Comparison of ENCODE assay signal across 37 cellular contexts in the genomic region with DNA sequence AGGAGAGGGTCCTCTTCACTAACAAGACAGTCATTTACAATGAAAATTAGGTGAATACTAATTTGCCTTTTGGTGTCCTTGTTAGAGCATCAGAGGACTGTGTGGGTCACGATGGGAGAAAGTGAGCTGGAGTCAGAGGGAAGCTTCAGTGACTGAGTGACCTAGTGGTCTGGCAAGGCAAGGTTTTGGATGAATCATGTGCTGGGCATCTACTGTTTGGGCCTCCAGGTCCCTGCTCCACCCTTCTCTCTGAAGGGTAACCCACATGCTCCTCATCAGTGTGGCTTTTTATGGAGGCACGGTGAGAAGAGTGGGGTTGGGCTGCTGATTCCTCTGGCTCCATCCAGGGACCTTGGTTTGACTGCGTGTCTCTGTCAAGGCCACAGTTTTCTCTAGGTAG.
A peak's percentile ranks its signal among the peaks of the same experiment; 100 is the strongest.
DNase-seq lines count a peak whose midpoint lies in the region; ATAC-seq, FAIRE-seq and TF ChIP-seq lines count a peak whose summit lies in the region.
"Had no signal": no experiment of that assay in that cellular context is flagged by ENCODE, and none has a peak within 500 bp of the region (broad histone marks: within the 10 kb centered on the region; RNA-seq: fewer than 3 reads in every experiment).

No MANE protein-coding gene starts in this region.

- POLR2A ChIA-PET in HepG2 (lab: Yijun Ruan, JAX) = no interaction called here

- peaks cover 9% of the 10 kb centered on the region for H3K4me1 ChIP-seq in HepG2 (ENCODE audit: insufficient read depth, low read length)
- H3K4me1 ChIP-seq: colonic mucosa, parathyroid adenoma had no signal

- intact Hi-C loops in HepG2 (cut with micrococcal nuclease; ENCODE audit: unreplicated experiment) = no loop called here

- peak; percentile 54 for DNase-seq in AG20443 (ENCODE audit: low spot score)
- DNase-seq in H4 (ENCODE audit: low spot score) = peak; percentile 36
- DNase-seq in SW480 (ENCODE audit: low spot score) = peak; percentile 51
- peak; percentile 10 for DNase-seq in iris pigment epithelial cell (ENCODE audit: low read depth)
- no peak for DNase-seq in SIG-M5 treated with dmso at 0.1 percent for 504 hours (lab: John Stamatoyannopoulos, UW; ENCODE audit: unreplicated experiment)
- no peak for DNase-seq in HepG2 (ENCODE audit: low spot score)
- DNase-seq in activated naive CD4-positive, alpha-beta T cell treated with anti-CD3 and anti-CD28 coated beads, Interleukin-2, amount 10 ng/mL, durations not matched to agents 7 days and 5 days = no peak
- DNase-seq: activated CD4-positive, alpha-beta T cell treated with anti-CD3 and anti-CD28 coated beads for 4 hours; anterior cingulate cortex; Calu3; colonic mucosa; DMS79; effector CD8-positive, alpha-beta T cell; H9; head of caudate nucleus; islet precursor cell; Kasumi-1; left ventricle myocardium inferior; mesendoderm; NCI-H1694 treated with DMSO at 0.1 percent for 48 hours; NCI-H446 treated with DMSO at 0.1 percent for 48 hours; OCI-M1; retina; Right ventricle myocardium superior; substantia nigra had no signal

- no peak overlapping the region for H3K4me3 Mint-ChIP-seq in activated naive CD4-positive, alpha-beta T cell treated with anti-CD3 and anti-CD28 coated beads, Interleukin-2, amount 10 ng/mL, durations not matched to agents 7 days and 5 days
- H3K4me3 Mint-ChIP-seq: CD14-positive monocyte; H9; neural progenitor cell; stimulated activated memory B cell treated with anti-CD40 and anti-IgM and Interleukin-4, amounts not matched to agents 10 μg/mL and 1 μg/mL and 100 μg/mL, for 72 hours; type B pancreatic cell had no signal

- FAIRE-seq in HepG2 (lab: Jason Lieb, UNC) = no peak
- FAIRE-seq: bronchial epithelial cell, GM12878 had no signal

- WGBS in HepG2 (ENCODE audit: low lambda C conversion rate) = 38% methylated on average over 3 of the region's 3 CpGs

- in situ Hi-C loops in HepG2 (cut with HindIII; ENCODE audit: extremely low pct_ligation_motif_present, low pct_unique_long_range_greater_than_20kb) = no loop called here

- H2AFZ ChIP-seq in HepG2 (ENCODE audit: low read length) = no peak overlapping the region
- H2AFZ ChIP-seq: neural progenitor cell, parathyroid adenoma had no signal

- H3K36me3 Mint-ChIP-seq in activated naive CD4-positive, alpha-beta T cell treated with anti-CD3 and anti-CD28 coated beads, Interleukin-2, amount 10 ng/mL, durations not matched to agents 7 days and 5 days = no peaks in the 10 kb centered on the region
- H3K36me3 Mint-ChIP-seq: activated naive CD4-positive, alpha-beta T cell treated with anti-CD3 and anti-CD28 coated beads, Interleukin-2, amount 50 U/mL, for 72 hours; CD14-positive monocyte; neural progenitor cell; stimulated activated memory B cell treated with anti-CD40 and anti-IgM and Interleukin-4, amounts not matched to agents 10 μg/mL and 1 μg/mL and 100 μg/mL, for 72 hours; type B pancreatic cell had no signal

- BruUV-seq in HepG2 (replicated peaks; lab: Mats Ljungman, UMichigan) = no TSS peak

- H3K27me3 ChIP-seq in HepG2 (ENCODE audit: control insufficient read depth in 1 of 2, insufficient read depth in 2 of 2, low read length in 2 of 2) = peaks cover 2 to 71% of the 10 kb centered on the region in 2 experiments; a peak in 4 of 5 replicates
- H3K27me3 ChIP-seq: colonic mucosa, neural progenitor cell had no signal

- no peak overlapping the region for H3K27ac Mint-ChIP-seq in activated naive CD4-positive, alpha-beta T cell treated with anti-CD3 and anti-CD28 coated beads, Interleukin-2, amount 10 ng/mL, durations not matched to agents 7 days and 5 days
- H3K27ac Mint-ChIP-seq: activated T-helper 2 cell treated with anti-CD3 and anti-CD28 coated beads, Interferon-gamma antibody, Interleukin-2, Interleukin-4, amounts not matched to agents 10 μg/mL and 5 μg/mL and 100 μg/mL, durations not matched to agents 14 hours and 24 hours and 36 hours; CD14-positive monocyte; neural progenitor cell; stimulated activated memory B cell treated with anti-CD40 and anti-IgM and Interleukin-4, amounts not matched to agents 10 μg/mL and 1 μg/mL and 100 μg/mL, for 72 hours; type B pancreatic cell had no signal

- no peaks in the 10 kb centered on the region for H3K9me3 Mint-ChIP-seq in activated naive CD4-positive, alpha-beta T cell treated with anti-CD3 and anti-CD28 coated beads, Interleukin-2, amount 10 ng/mL, durations not matched to agents 7 days and 5 days
- H3K9me3 Mint-ChIP-seq: activated naive CD4-positive, alpha-beta T cell treated with anti-CD3 and anti-CD28 coated beads, Interleukin-2, amount 50 U/mL, for 72 hours; activated T-helper 2 cell treated with anti-CD3 and anti-CD28 coated beads, Interferon-gamma antibody, Interleukin-2, Interleukin-4, amounts not matched to agents 10 μg/mL and 5 μg/mL and 100 μg/mL, durations not matched to agents 14 hours and 24 hours and 36 hours; neural progenitor cell; type B pancreatic cell had no signal

- no peaks in the 10 kb centered on the region for H3K9me3 ChIP-seq in HepG2 (ENCODE audit: low read length)
- H3K9me3 ChIP-seq: colonic mucosa had no signal

- H3K36me3 ChIP-seq in HepG2 (replicated peaks in 1 of 2; ENCODE audit: control insufficient read depth in 1 of 2, insufficient read depth in 2 of 2, low read length in 2 of 2) = no peaks in the 10 kb centered on the region; a peak in 1 of 5 replicates
- H3K36me3 ChIP-seq: colonic mucosa, left ventricle myocardium inferior, neural progenitor cell had no signal

- H3K4me1 Mint-ChIP-seq in activated naive CD4-positive, alpha-beta T cell treated with anti-CD3 and anti-CD28 coated beads, Interleukin-2, amount 10 ng/mL, durations not matched to agents 7 days and 5 days = no peaks in the 10 kb centered on the region
- H3K4me1 Mint-ChIP-seq: CD14-positive monocyte; stimulated activated memory B cell treated with anti-CD40 and anti-IgM and Interleukin-4, amounts not matched to agents 10 μg/mL and 1 μg/mL and 100 μg/mL, for 72 hours had no signal

- CTCF ChIA-PET in HepG2 (lab: Yijun Ruan, JAX; ENCODE audit: low intra/inter-chr PET ratio, low total read pairs) = no interaction called here
- CTCF ChIA-PET in activated naive CD4-positive, alpha-beta T cell treated with anti-CD3 and anti-CD28 coated beads, Interleukin-2, amount 10 ng/mL, durations not matched to agents 7 days and 5 days (lab: Charles Lee) = no interaction called here

- H4K20me1 ChIP-seq in HepG2 (ENCODE audit: insufficient read depth, low read length) = no peaks in the 10 kb centered on the region

- no peak for TF ChIP-seq POLR2A in HepG2 (IDR thresholded peaks at IDR 0.05; ENCODE audit: insufficient read depth in 1 of 2, low read depth in 2 of 2, low read length in 2 of 2)

- H3K4me3 ChIP-seq in HepG2 (replicated peaks in 1 of 3; ENCODE audit: insufficient read depth in 1 of 3, low read depth in 2 of 3, low read length in 3 of 3) = no peak overlapping the region
- H3K4me3 ChIP-seq: colonic mucosa, GM12878, left ventricle myocardium inferior, neural progenitor cell, skin epidermis had no signal

- H3K4me2 ChIP-seq in HepG2 (ENCODE audit: low read depth, low read length) = no peak overlapping the region
- H3K4me2 ChIP-seq: neural progenitor cell had no signal

- TF ChIP-seq RAD21 in HepG2 (CRISPR knock-in tag; IDR thresholded peaks at IDR 0.05) = no peak

- no peak for TF ChIP-seq CTCF in HepG2 (CRISPR knock-in tag; IDR thresholded peaks at IDR 0.05)

- H3K27ac ChIP-seq in HepG2 (ENCODE audit: extremely low read length, insufficient read depth, low read length) = no peak overlapping the region
- H3K27ac ChIP-seq: colonic mucosa, left ventricle myocardium inferior, neural progenitor cell, parathyroid adenoma, skin epidermis, VCaP had no signal

- ATAC-seq in HepG2 (no peak), GM21529 (IDR thresholded peaks at IDR 0.05; ENCODE audit: unreplicated experiment) (no peak)
- ATAC-seq: activated naive CD4-positive, alpha-beta T cell treated with anti-CD3 and anti-CD28 coated beads, Interleukin-2, amount 50 U/mL, for 72 hours; GM12878; stimulated activated memory B cell treated with anti-CD40 and anti-IgM and Interleukin-4, amounts not matched to agents 10 μg/mL and 1 μg/mL and 100 μg/mL, for 72 hours had no signal

- peaks cover 4% of the 10 kb centered on the region for H3K27me3 Mint-ChIP-seq in activated naive CD4-positive, alpha-beta T cell treated with anti-CD3 and anti-CD28 coated beads, Interleukin-2, amount 10 ng/mL, durations not matched to agents 7 days and 5 days
- H3K27me3 Mint-ChIP-seq: stimulated activated memory B cell treated with anti-CD40 and anti-IgM and Interleukin-4, amounts not matched to agents 10 μg/mL and 1 μg/mL and 100 μg/mL, for 72 hours had no signal

- H3K79me2 ChIP-seq in HepG2 (ENCODE audit: insufficient read depth, low read length) = no peaks in the 10 kb centered on the region
- H3K79me2 ChIP-seq: parathyroid adenoma had no signal

- no peak overlapping the region for H3K9ac ChIP-seq in HepG2 (ENCODE audit: insufficient read depth, low read depth, low read length)
- H3K9ac ChIP-seq: neural progenitor cell, parathyroid adenoma had no signal

- no peak for TF ChIP-seq EP300 in HepG2 (IDR thresholded peaks at IDR 0.05; ENCODE audit: low read depth in 2 of 2, low read length in 2 of 2)
- TF ChIP-seq EP300 in HepG2 (CRISPR knock-in tag; IDR thresholded peaks at IDR 0.05; ENCODE audit: borderline replicate concordance) = no peak

TF ChIP-seq in HepG2, 621 proteins besides CTCF, POLR2A, EP300 and RAD21 (continues in another document):
- TF ChIP-seq XBP1 (CRISPR knock-in tag; IDR thresholded peaks at IDR 0.05) (no peak), SMC3 (IDR thresholded peaks at IDR 0.05; ENCODE audit: low read length) (no peak), ZFP36L2 (CRISPR knock-in tag; IDR thresholded peaks at IDR 0.05) (no peak)
- TF ChIP-seq, protein P1, sequence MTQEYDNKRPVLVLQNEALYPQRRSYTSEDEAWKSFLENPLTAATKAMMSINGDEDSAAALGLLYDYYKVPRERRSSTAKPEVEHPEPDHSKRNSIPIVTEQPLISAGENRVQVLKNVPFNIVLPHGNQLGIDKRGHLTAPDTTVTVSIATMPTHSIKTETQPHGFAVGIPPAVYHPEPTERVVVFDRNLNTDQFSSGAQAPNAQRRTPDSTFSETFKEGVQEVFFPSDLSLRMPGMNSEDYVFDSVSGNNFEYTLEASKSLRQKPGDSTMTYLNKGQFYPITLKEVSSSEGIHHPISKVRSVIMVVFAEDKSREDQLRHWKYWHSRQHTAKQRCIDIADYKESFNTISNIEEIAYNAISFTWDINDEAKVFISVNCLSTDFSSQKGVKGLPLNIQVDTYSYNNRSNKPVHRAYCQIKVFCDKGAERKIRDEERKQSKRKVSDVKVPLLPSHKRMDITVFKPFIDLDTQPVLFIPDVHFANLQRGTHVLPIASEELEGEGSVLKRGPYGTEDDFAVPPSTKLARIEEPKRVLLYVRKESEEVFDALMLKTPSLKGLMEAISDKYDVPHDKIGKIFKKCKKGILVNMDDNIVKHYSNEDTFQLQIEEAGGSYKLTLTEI (CRISPR knock-in tag; conservative IDR thresholded peaks at IDR 0.05) = no peak

Comparison
In these comparisons a context has a peak if more than half of its experiments do, and no peak if none do; other contexts are left out.
1. DNase-seq: peak in AG20443 (single experiment), H4 (single experiment), SW480 (single experiment) and iris pigment epithelial cell (single experiment); none in SIG-M5 treated with dmso at 0.1 percent for 504 hours (single experiment), HepG2 (single experiment) and activated naive CD4-positive, alpha-beta T cell treated with anti-CD3 and anti-CD28 coated beads, Interleukin-2, amount 10 ng/mL, durations not matched to agents 7 days and 5 days (single experiment).